Comparison of ENCODE assay signal across 18 cellular contexts in the genomic region with DNA sequence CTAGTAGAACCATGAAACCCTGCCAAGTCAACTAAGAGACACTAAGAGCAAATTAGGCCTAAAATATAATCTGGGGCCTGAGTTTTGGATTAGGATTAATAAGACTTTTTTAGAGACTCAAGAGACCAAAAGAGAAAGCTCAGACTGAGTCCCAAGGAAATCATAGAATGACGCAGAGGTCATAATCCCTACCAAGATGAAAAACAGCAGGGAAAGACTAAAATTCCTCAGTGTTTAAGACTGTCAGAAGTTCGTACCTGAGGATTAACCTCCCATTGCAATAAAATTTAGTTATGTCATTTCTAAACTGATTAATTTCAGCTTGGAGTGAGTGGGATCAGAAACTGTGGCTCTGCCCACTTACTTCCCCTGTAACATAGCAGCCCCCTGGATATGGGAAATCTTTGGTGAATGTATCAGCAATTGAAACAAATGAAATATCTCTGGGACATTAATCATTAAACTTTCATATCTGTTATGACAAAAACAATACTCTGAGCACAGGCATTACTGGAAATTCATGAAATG.
A peak's percentile ranks its signal among the peaks of the same experiment; 100 is the strongest.
DNase-seq lines count a peak whose midpoint lies in the region; ATAC-seq and FAIRE-seq lines count a peak whose summit lies in the region.
"Had no signal": no experiment of that assay in that cellular context is flagged by ENCODE, and none has a peak within 500 bp of the region (broad histone marks: within the 10 kb centered on the region; RNA-seq: fewer than 3 reads in every experiment).

No MANE protein-coding gene starts in this region.

- FAIRE-seq in small intestine (lab: Jason Lieb, UNC) = no peak

- H3K27ac ChIP-seq in caudate nucleus (ENCODE audit: low read depth, low read length) (peak overlapping the region; percentile 14), rectal smooth muscle tissue (ENCODE audit: low read depth, low read length) (peak overlapping the region; percentile 3), small intestine (ENCODE audit: low read depth in 1 of 2, low read length in 1 of 2) (no peak overlapping the region)
- H3K27ac ChIP-seq: C4-2B had no signal

- WGBS in small intestine, 3 donors = 72 to 80% (median 78%) methylated on average over 2 of the region's 2 CpGs

- no peak for ATAC-seq in sciatic nerve
- ATAC-seq: naive thymus-derived CD8-positive, alpha-beta T cell; Right ventricle myocardium inferior had no signal

- H3K36me3 ChIP-seq in rectal smooth muscle tissue (ENCODE audit: control insufficient read depth, insufficient read depth, low read length) = no peaks in the 10 kb centered on the region
- H3K36me3 ChIP-seq in small intestine (ENCODE audit: control insufficient read depth in 2 of 2, insufficient read depth in 2 of 2, low read length in 2 of 2) = no peaks in the 10 kb centered on the region

- H3K9me3 ChIP-seq in small intestine (ENCODE audit: control insufficient read depth, low read depth) = no peaks in the 10 kb centered on the region

- H3K27me3 ChIP-seq in rectal smooth muscle tissue (ENCODE audit: control insufficient read depth, insufficient read depth, low read length) (no peaks in the 10 kb centered on the region), small intestine (ENCODE audit: control insufficient read depth in 2 of 2, insufficient read depth in 2 of 2, low read length in 2 of 2) (no peaks in the 10 kb centered on the region)

- H3K4me3 ChIP-seq in rectal smooth muscle tissue (ENCODE audit: low read length) (no peak overlapping the region), small intestine (ENCODE audit: low read depth in 1 of 2, low read length in 2 of 2) (no peak overlapping the region)
- H3K4me3 ChIP-seq: lung had no signal

- intact Hi-C loops in sciatic nerve (cut with DNase I) = no loop called here

- H3K9ac ChIP-seq in rectal smooth muscle tissue (ENCODE audit: low read length) = no peak overlapping the region

- DNase-seq in EL (peak; percentile 18), HT1080 (ENCODE audit: low read depth) (peak; percentile 6), caudate nucleus (lab: John Stamatoyannopoulos, UW) (no peak), sciatic nerve (ENCODE audit: low spot score) (no peak), small intestine (no peak)
- DNase-seq in NK-92 treated with Interleukin-12 subunit alpha and Interleukin-12 subunit beta, amount 100 ng/mL, for 24 hours (lab: John Stamatoyannopoulos, UW) = no peak
- DNase-seq: activated naive CD4-positive, alpha-beta T cell; central memory CD4-positive, alpha-beta T cell; effector memory CD4-positive, alpha-beta T cell; naive thymus-derived CD8-positive, alpha-beta T cell; NCI-H146; NCI-H345; substantia nigra; T-helper 2 cell had no signal

- no peaks in the 10 kb centered on the region for H3K4me1 ChIP-seq in rectal smooth muscle tissue (ENCODE audit: control insufficient read depth, insufficient read depth, low read length)
- H3K4me1 ChIP-seq in small intestine (ENCODE audit: control insufficient read depth in 2 of 2, insufficient read depth in 1 of 2, low read depth in 1 of 2, low read length in 1 of 2) = peaks cover 0 to 4% of the 10 kb centered on the region in 2 donors

Comparison
In these comparisons a context has a peak if more than half of its experiments do, and no peak if none do; other contexts are left out.
1. DNase-seq: peak in EL (single experiment) and HT1080 (single experiment); none in caudate nucleus (0 of 61), NK-92 treated with Interleukin-12 subunit alpha and Interleukin-12 subunit beta, amount 100 ng/mL, for 24 hours (single experiment), sciatic nerve (single experiment) and small intestine (single experiment).
2. H3K27ac ChIP-seq: peak in caudate nucleus (single experiment) and rectal smooth muscle tissue (single experiment); none in small intestine (0 of 2).